ENCODE assay signal across 8 cellular contexts in the genomic region with DNA sequence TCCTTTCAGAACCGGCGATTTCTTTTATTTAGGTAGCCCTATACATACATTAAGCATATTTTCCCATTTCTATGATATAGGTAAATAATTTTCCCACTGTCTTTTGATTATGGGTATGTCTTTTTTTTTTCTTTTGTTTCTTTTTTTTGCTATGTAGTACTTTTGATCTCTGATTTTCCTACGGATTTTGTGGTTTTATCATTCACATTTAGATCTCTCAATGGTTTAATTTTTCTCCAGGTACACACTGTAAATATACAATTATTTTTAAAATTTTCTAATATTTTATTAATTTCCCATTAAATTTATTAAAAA. TPM values are rescaled to one million over a fixed set of nuclear protein-coding genes. Genes with fewer than 3 reads are reported as not detected.
DNase-seq lines count a peak whose midpoint lies in the region; ATAC-seq and TF ChIP-seq lines count a peak whose summit lies in the region.

No MANE protein-coding gene starts in this region.

- peaks cover 20% of the 10 kb centered on the region for H3K36me3 Mint-ChIP-seq in T-cell

- peaks cover 0 to 15% (median 7%) of the 10 kb centered on the region in 3 donors for H3K9me3 Mint-ChIP-seq in T-cell

- H3K4me1 ChIP-seq in rectal smooth muscle tissue (ENCODE audit: control insufficient read depth, insufficient read depth, low read length): peaks cover 6% of the 10 kb centered on the region

- H3K4me3 ChIP-seq in GM08714 (ENCODE audit: low read length): peak overlapping the region; percentile 84
- H3K4me3 ChIP-seq in fibroblast of pulmonary artery (replicated peaks; ENCODE audit: low read depth, low read length): peak overlapping the region; percentile 91
- peak overlapping the region; percentile 93 for H3K4me3 ChIP-seq in rectal smooth muscle tissue (ENCODE audit: low read length)

- H3K27me3 ChIP-seq in rectal smooth muscle tissue (ENCODE audit: control insufficient read depth, insufficient read depth, low read length): no peaks in the 10 kb centered on the region

- H3K4me1 Mint-ChIP-seq in T-cell: peaks cover 37 to 49% (median 45%) of the 10 kb centered on the region in 3 donors

- ATAC-seq in T-cell (replicated peaks in 1 of 4) (no peak), HG02852 (IDR thresholded peaks at IDR 0.05; ENCODE audit: unreplicated experiment) (no peak)

- CTCF ChIA-PET in T-cell (lab: Charles Lee): no interaction called here

- POLR2A ChIA-PET in T-cell (lab: Charles Lee): no interaction called here

- DNase-seq in T-cell (no peak), fibroblast of pulmonary artery (ENCODE audit: low read depth) (no peak), NCI-H146 (lab: John Stamatoyannopoulos, UW) (no peak), GM20000 (ENCODE audit: low spot score) (no peak)
- no peak for DNase-seq in activated CD4-positive, alpha-beta T cell treated with anti-CD3 and anti-CD28 coated beads, Interleukin-2, amount 50 U/mL, for 48 hours

- TF ChIP-seq CTCF in fibroblast of pulmonary artery (IDR thresholded peaks at IDR 0.05; ENCODE audit: low read length, missing control alignments): no peak
- TF ChIP-seq CTCF in GM20000 (IDR thresholded peaks at IDR 0.05; ENCODE audit: extremely low read depth, missing control alignments): no peak

- H3K4me3 Mint-ChIP-seq in T-cell: peak overlapping the region; percentile 90 to 95 (median 92)

- H3K27ac Mint-ChIP-seq in T-cell: peak overlapping the region; percentile 88

- no peak overlapping the region for H3K9ac ChIP-seq in rectal smooth muscle tissue (ENCODE audit: low read length)

- H3K27me3 Mint-ChIP-seq in T-cell: no peaks in the 10 kb centered on the region

- H3K36me3 ChIP-seq in rectal smooth muscle tissue (ENCODE audit: control insufficient read depth, insufficient read depth, low read length): no peaks in the 10 kb centered on the region

- peak overlapping the region; percentile 94 for H3K27ac ChIP-seq in rectal smooth muscle tissue (ENCODE audit: low read depth, low read length)

RNA-seq across cellular contexts. Expression of gene ZNF337, which starts 0.4 kb away (rescaled TPM):
- 10 to 100 TPM; 22.5 to 33.1 (median 27.0) TPM for total RNA-seq in T-cell
